ENCODE assay signal across 8 cellular contexts in the genomic region with DNA sequence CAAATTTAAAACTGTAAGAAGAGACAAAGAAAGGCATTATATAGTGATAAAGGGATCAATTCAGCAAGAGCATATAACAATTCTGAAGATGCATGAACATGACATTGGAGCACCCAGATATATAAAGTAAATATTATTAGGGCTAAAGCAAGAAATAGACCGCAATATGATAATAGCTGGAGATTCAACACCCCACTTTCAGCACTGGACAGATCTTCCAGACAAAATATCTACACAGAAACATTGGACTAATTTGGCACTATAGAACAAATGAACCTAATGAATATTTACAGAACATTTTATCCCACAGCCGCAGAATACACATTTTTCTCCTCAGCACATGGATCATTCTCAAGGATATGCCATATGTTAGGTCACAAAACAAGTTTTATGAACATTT.
"Had no signal": no experiment of that assay in that cellular context is flagged by ENCODE, and none has a peak within 500 bp of the region (broad histone marks: within the 10 kb centered on the region; RNA-seq: fewer than 3 reads in every experiment).

No MANE protein-coding gene starts in this region.

- H3K4me3 ChIP-seq: GM23248, HAP-1 had no signal

- H3K4me3 Mint-ChIP-seq: H9, HFFc6 had no signal

- H3K4me1 Mint-ChIP-seq: H9 had no signal

- H2AFZ ChIP-seq: GM23248 had no signal

- H3K9me3 ChIP-seq: HAP-1 had no signal

- DNase-seq: GM23248, GOT3, H7, H9, HCEC 1CT, HFFc6 had no signal

- H3K27ac ChIP-seq: GM23248 had no signal

- H3K4me1 ChIP-seq: HAP-1 had no signal

- H3K36me3 ChIP-seq: HAP-1 had no signal

- H3K27ac Mint-ChIP-seq: H9, HFFc6 had no signal

- ATAC-seq: HCT116 had no signal
